In the genomic region with DNA sequence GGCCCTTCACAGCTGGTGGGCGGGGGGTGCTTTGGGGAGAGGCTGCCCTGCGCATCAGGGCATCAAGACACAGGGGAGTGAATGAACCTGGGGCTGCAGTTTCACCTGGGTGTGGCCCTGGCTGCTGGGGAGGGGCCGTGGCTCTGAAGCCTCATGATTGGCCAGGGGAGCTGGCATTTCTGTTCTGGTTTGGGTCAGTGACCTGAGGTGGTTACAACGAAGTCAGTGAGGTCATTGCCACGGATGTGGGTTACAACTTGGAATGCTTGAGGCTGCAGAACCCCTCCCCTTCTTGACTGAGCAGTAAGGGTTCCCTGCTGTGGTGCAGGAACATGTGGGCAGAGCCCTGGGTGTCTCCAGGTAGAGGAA, we compare ENCODE assay signal across 1 cellular context.
TF ChIP-seq lines count a peak whose summit lies in the region.

No MANE protein-coding gene starts in this region.

TF ChIP-seq in A549, 52 proteins besides CTCF, POLR2A, EP300 and RAD21:
- TF ChIP-seq, protein P1, sequence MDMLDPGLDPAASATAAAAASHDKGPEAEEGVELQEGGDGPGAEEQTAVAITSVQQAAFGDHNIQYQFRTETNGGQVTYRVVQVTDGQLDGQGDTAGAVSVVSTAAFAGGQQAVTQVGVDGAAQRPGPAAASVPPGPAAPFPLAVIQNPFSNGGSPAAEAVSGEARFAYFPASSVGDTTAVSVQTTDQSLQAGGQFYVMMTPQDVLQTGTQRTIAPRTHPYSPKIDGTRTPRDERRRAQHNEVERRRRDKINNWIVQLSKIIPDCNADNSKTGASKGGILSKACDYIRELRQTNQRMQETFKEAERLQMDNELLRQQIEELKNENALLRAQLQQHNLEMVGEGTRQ (IDR thresholded peaks at IDR 0.05): no peak
- no peak for TF ChIP-seq FOXS1 (CRISPR knock-in tag; IDR thresholded peaks at IDR 0.05)
- no peak for TF ChIP-seq JUN (IDR thresholded peaks at IDR 0.05)
- TF ChIP-seq EHMT2 (IDR thresholded peaks at IDR 0.05; ENCODE audit: low read depth): no peak
- TF ChIP-seq KDM1A (IDR thresholded peaks at IDR 0.05; ENCODE audit: low read depth): no peak
- no peak for TF ChIP-seq CHD2 (IDR thresholded peaks at IDR 0.05; ENCODE audit: low read length, partially characterized antibody)
- TF ChIP-seq, protein P2, sequence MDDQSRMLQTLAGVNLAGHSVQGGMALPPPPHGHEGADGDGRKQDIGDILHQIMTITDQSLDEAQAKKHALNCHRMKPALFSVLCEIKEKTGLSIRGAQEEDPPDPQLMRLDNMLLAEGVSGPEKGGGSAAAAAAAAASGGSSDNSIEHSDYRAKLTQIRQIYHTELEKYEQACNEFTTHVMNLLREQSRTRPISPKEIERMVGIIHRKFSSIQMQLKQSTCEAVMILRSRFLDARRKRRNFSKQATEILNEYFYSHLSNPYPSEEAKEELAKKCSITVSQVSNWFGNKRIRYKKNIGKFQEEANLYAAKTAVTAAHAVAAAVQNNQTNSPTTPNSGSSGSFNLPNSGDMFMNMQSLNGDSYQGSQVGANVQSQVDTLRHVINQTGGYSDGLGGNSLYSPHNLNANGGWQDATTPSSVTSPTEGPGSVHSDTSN (IDR thresholded peaks at IDR 0.05): no peak
- no peak for TF ChIP-seq TP53 (CRISPR knock-in tag; IDR thresholded peaks at IDR 0.05)
- TF ChIP-seq, protein P3, sequence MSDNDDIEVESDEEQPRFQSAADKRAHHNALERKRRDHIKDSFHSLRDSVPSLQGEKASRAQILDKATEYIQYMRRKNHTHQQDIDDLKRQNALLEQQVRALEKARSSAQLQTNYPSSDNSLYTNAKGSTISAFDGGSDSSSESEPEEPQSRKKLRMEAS (IDR thresholded peaks at IDR 0.05): no peak
- no peak for TF ChIP-seq SREBF2 (IDR thresholded peaks at IDR 0.05)
- no peak for TF ChIP-seq MAZ (IDR thresholded peaks at IDR 0.05; ENCODE audit: borderline replicate concordance, low read depth, low read length)
- no peak for TF ChIP-seq HDAC2 (IDR thresholded peaks at IDR 0.05)
- TF ChIP-seq POLR2AphosphoS2 (conservative IDR thresholded peaks at IDR 0.05; ENCODE audit: low read length): no peak
- TF ChIP-seq, protein P4, sequence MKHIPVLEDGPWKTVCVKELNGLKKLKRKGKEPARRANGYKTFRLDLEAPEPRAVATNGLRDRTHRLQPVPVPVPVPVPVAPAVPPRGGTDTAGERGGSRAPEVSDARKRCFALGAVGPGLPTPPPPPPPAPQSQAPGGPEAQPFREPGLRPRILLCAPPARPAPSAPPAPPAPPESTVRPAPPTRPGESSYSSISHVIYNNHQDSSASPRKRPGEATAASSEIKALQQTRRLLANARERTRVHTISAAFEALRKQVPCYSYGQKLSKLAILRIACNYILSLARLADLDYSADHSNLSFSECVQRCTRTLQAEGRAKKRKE (CRISPR knock-in tag; IDR thresholded peaks at IDR 0.05; ENCODE audit: low read depth): no peak
- TF ChIP-seq, protein P5, sequence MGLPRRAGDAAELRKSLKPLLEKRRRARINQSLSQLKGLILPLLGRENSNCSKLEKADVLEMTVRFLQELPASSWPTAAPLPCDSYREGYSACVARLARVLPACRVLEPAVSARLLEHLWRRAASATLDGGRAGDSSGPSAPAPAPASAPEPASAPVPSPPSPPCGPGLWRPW (IDR thresholded peaks at IDR 0.05): no peak
- TF ChIP-seq JUNB (IDR thresholded peaks at IDR 0.05): no peak
TF ChIP-seq in A549: peak in this region for 0.
